In the genomic region with DNA sequence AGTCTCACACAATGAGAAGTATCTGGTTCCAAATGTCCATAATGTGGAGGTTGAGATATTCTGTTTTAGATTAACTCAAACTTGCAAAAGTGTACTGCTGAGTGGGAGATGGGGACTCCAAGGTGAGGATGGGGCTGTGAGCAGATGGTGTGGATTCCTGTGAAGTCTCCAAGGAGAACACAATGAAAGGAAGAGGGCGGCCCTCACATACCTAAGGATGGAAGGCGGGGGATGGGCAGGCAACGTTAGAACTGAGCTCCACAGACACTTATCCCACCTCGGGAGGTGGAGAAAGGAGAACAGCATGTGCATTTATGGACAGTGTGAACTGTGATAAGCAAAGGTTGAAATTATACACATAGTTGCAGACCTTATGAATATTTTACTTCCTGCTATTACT, we compare ENCODE assay signal across 2 cellular contexts.
A peak's percentile ranks its signal among the peaks of the same experiment; 100 is the strongest.
TF ChIP-seq lines count a peak whose summit lies in the region.

No MANE protein-coding gene starts in this region.

TF ChIP-seq in GM23338, 12 proteins besides CTCF, POLR2A, EP300 and RAD21:
- TF ChIP-seq, protein P1, sequence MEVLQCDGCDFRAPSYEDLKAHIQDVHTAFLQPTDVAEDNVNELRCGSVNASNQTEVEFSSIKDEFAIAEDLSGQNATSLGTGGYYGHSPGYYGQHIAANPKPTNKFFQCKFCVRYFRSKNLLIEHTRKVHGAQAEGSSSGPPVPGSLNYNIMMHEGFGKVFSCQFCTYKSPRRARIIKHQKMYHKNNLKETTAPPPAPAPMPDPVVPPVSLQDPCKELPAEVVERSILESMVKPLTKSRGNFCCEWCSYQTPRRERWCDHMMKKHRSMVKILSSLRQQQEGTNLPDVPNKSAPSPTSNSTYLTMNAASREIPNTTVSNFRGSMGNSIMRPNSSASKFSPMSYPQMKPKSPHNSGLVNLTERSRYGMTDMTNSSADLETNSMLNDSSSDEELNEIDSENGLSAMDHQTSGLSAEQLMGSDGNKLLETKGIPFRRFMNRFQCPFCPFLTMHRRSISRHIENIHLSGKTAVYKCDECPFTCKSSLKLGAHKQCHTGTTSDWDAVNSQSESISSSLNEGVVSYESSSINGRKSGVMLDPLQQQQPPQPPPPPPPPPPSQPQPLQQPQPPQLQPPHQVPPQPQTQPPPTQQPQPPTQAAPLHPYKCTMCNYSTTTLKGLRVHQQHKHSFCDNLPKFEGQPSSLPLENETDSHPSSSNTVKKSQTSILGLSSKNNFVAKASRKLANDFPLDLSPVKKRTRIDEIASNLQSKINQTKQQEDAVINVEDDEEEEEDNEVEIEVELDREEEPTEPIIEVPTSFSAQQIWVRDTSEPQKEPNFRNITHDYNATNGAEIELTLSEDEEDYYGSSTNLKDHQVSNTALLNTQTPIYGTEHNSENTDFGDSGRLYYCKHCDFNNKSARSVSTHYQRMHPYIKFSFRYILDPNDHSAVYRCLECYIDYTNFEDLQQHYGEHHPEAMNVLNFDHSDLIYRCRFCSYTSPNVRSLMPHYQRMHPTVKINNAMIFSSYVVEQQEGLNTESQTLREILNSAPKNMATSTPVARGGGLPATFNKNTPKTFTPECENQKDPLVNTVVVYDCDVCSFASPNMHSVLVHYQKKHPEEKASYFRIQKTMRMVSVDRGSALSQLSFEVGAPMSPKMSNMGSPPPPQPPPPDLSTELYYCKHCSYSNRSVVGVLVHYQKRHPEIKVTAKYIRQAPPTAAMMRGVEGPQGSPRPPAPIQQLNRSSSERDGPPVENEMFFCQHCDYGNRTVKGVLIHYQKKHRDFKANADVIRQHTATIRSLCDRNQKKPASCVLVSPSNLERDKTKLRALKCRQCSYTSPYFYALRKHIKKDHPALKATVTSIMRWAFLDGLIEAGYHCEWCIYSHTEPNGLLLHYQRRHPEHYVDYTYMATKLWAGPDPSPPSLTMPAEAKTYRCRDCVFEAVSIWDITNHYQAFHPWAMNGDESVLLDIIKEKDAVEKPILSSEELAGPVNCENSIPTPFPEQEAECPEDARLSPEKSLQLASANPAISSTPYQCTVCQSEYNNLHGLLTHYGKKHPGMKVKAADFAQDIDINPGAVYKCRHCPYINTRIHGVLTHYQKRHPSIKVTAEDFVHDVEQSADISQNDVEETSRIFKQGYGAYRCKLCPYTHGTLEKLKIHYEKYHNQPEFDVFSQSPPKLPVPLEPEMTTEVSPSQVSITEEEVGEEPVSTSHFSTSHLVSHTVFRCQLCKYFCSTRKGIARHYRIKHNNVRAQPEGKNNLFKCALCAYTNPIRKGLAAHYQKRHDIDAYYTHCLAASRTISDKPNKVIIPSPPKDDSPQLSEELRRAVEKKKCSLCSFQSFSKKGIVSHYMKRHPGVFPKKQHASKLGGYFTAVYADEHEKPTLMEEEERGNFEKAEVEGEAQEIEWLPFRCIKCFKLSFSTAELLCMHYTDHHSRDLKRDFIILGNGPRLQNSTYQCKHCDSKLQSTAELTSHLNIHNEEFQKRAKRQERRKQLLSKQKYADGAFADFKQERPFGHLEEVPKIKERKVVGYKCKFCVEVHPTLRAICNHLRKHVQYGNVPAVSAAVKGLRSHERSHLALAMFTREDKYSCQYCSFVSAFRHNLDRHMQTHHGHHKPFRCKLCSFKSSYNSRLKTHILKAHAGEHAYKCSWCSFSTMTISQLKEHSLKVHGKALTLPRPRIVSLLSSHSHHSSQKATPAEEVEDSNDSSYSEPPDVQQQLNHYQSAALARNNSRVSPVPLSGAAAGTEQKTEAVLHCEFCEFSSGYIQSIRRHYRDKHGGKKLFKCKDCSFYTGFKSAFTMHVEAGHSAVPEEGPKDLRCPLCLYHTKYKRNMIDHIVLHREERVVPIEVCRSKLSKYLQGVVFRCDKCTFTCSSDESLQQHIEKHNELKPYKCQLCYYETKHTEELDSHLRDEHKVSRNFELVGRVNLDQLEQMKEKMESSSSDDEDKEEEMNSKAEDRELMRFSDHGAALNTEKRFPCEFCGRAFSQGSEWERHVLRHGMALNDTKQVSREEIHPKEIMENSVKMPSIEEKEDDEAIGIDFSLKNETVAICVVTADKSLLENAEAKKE (CRISPR knock-in tag; IDR thresholded peaks at IDR 0.05), result peak; percentile 14; the same call in 1 of the 2 replicates
- no peak for TF ChIP-seq NANOG (IDR thresholded peaks at IDR 0.05; ENCODE audit: borderline replicate concordance)

TF ChIP-seq in IMR-90, 13 proteins besides CTCF, POLR2A, EP300 and RAD21:
- TF ChIP-seq RFX5 (IDR thresholded peaks at IDR 0.05; ENCODE audit: low read depth, low read length) (no peak), MAFK (IDR thresholded peaks at IDR 0.05; ENCODE audit: low read depth, low read length) (no peak), FOS (IDR thresholded peaks at IDR 0.05; ENCODE audit: low read depth, low read length) (no peak), NFE2L2 (IDR thresholded peaks at IDR 0.05; ENCODE audit: low read depth, low read length) (no peak), CEBPB (IDR thresholded peaks at IDR 0.05; ENCODE audit: low read depth, low read length) (no peak), CHD1 (IDR thresholded peaks at IDR 0.05; ENCODE audit: low read depth, low read length) (no peak), MAZ (IDR thresholded peaks at IDR 0.05; ENCODE audit: borderline replicate concordance, low read depth, low read length) (no peak), SMC3 (IDR thresholded peaks at IDR 0.05; ENCODE audit: low read depth, low read length) (no peak)
- TF ChIP-seq, protein P2, sequence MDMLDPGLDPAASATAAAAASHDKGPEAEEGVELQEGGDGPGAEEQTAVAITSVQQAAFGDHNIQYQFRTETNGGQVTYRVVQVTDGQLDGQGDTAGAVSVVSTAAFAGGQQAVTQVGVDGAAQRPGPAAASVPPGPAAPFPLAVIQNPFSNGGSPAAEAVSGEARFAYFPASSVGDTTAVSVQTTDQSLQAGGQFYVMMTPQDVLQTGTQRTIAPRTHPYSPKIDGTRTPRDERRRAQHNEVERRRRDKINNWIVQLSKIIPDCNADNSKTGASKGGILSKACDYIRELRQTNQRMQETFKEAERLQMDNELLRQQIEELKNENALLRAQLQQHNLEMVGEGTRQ (IDR thresholded peaks at IDR 0.05; ENCODE audit: low read depth, low read length), result no peak
TF ChIP-seq in IMR-90: peak in this region for 0.
